ENCODE assay signal across 14 cellular contexts in genomic region chr9:36690769-36691168, GRCh38.
"Had no signal": no experiment of that assay in that cellular context is flagged by ENCODE, and none has a peak within 500 bp of the region (broad histone marks: within the 10 kb centered on the region; RNA-seq: fewer than 3 reads in every experiment).

No MANE protein-coding gene starts in this region.

- H3K9me3 Mint-ChIP-seq: activated naive CD4-positive, alpha-beta T cell treated with anti-CD3 and anti-CD28 coated beads, Interleukin-2, amount 50 U/mL, for 24 hours; activated T-cell treated with anti-CD3 and anti-CD28 coated beads, Interleukin-2, amount 50 U/mL, for 24 hours had no signal

- H3K36me3 Mint-ChIP-seq: activated naive CD4-positive, alpha-beta T cell treated with anti-CD3 and anti-CD28 coated beads, Interleukin-2, amount 50 U/mL, for 24 hours had no signal

- H3K4me3 Mint-ChIP-seq: activated naive CD4-positive, alpha-beta T cell treated with anti-CD3 and anti-CD28 coated beads, Interleukin-2, amount 50 U/mL, for 24 hours; activated T-cell treated with anti-CD3 and anti-CD28 coated beads, Interleukin-2, amount 50 U/mL, for 24 hours; neural crest cell had no signal

- H3K27ac Mint-ChIP-seq: activated naive CD4-positive, alpha-beta T cell treated with anti-CD3 and anti-CD28 coated beads, Interleukin-2, amount 50 U/mL, for 24 hours; activated T-cell treated with anti-CD3 and anti-CD28 coated beads, Interleukin-2, amount 50 U/mL, for 24 hours had no signal

- H3K27me3 ChIP-seq: brain microvascular endothelial cell, ovary, tibial artery had no signal

- H3K4me1 ChIP-seq: tibial artery had no signal

- H3K4me1 Mint-ChIP-seq: activated naive CD4-positive, alpha-beta T cell treated with anti-CD3 and anti-CD28 coated beads, Interleukin-2, amount 50 U/mL, for 24 hours; neural crest cell had no signal

- H3K27ac ChIP-seq: brain microvascular endothelial cell, epithelial cell of prostate, ovary, tibial artery had no signal

- DNase-seq: activated CD4-positive, alpha-beta T cell treated with anti-CD3 and anti-CD28 coated beads, Interleukin-2, amount 50 U/mL, for 1 hour; activated CD4-positive, CD25-positive, alpha-beta regulatory T cell; activated effector memory CD4-positive, alpha-beta T cell treated with Interleukin-2 at 50 U/mL for 16 hours; activated T-cell treated with anti-CD3 and anti-CD28 coated beads, Interleukin-2, amount 50 U/mL, for 24 hours; brain microvascular endothelial cell; effector memory CD4-positive, alpha-beta T cell; hippocampal formation; kidney glomerular epithelial cell; ovary; stimulated activated CD4-positive, alpha-beta T cell treated with anti-CD3 and anti-CD28 coated beads, Interleukin-15, amount 100 ng/mL, for 24 hours; tibial artery had no signal
